10 cellular contexts compared by ENCODE assay signal in genomic region chr5:14450055-14450524, GRCh38.
A peak's percentile ranks its signal among the peaks of the same experiment; 100 is the strongest.
DNase-seq lines count a peak whose midpoint lies in the region; ATAC-seq and TF ChIP-seq lines count a peak whose summit lies in the region.
"Had no signal": no experiment of that assay in that cellular context is flagged by ENCODE, and none has a peak within 500 bp of the region (broad histone marks: within the 10 kb centered on the region; RNA-seq: fewer than 3 reads in every experiment).

No MANE protein-coding gene starts in this region.

- H3K4me3 Mint-ChIP-seq in CD4-positive, alpha-beta T cell, result no peak overlapping the region
- H3K4me3 Mint-ChIP-seq: activated T-cell treated with anti-CD3 and anti-CD28 coated beads, Interleukin-2, amount 50 U/mL, for 4 hours had no signal

- no peaks in the 10 kb centered on the region for H3K4me1 Mint-ChIP-seq in CD4-positive, alpha-beta T cell (ENCODE audit: low read depth)

- no peak overlapping the region for H3K27ac ChIP-seq in CD4-positive, alpha-beta T cell (ENCODE audit: low read depth, low read length)

- H3K9me3 Mint-ChIP-seq in CD4-positive, alpha-beta T cell, result peaks cover 2% of the 10 kb centered on the region
- H3K9me3 Mint-ChIP-seq: activated T-cell treated with anti-CD3 and anti-CD28 coated beads, Interleukin-2, amount 50 U/mL, for 4 hours had no signal

- no peak overlapping the region for H3K27ac Mint-ChIP-seq in CD4-positive, alpha-beta T cell

- intact Hi-C loops in CD4-positive, alpha-beta T cell (cut with DNase I, micrococcal nuclease), result no loop called here

- DNase-seq in BJ (ENCODE audit: low read depth) (peak; percentile 89), NCI-H69 (lab: John Stamatoyannopoulos, UW) (peak; percentile 28), fibroblast of mammary gland (ENCODE audit: low read depth) (peak; percentile 86), pulmonary artery endothelial cell (ENCODE audit: low read depth, low spot score) (peak; percentile 83), inferior parietal cortex (ENCODE audit: extremely low spot score) (no peak), NOMO-1 (lab: John Stamatoyannopoulos, UW; ENCODE audit: unreplicated experiment in 2 of 2) (no peak)
- DNase-seq in CD4-positive, alpha-beta T cell, result no peak
- DNase-seq: activated T-cell treated with anti-CD3 and anti-CD28 coated beads, Interleukin-2, amount 50 U/mL, for 4 hours had no signal

- no peaks in the 10 kb centered on the region for H3K27me3 ChIP-seq in BJ (ENCODE audit: control insufficient read depth, insufficient read depth, low read length)
- no peaks in the 10 kb centered on the region for H3K27me3 ChIP-seq in CD4-positive, alpha-beta T cell (ENCODE audit: control insufficient read depth, insufficient read depth, low read length)
- H3K27me3 ChIP-seq: Peyer's patch had no signal

- H3K27me3 Mint-ChIP-seq in CD4-positive, alpha-beta T cell, result no peaks in the 10 kb centered on the region

- ATAC-seq in CD4-positive, alpha-beta T cell (ENCODE audit: poor library complexity), result no peak
- no peak for ATAC-seq in GM21737 (IDR thresholded peaks at IDR 0.05; ENCODE audit: unreplicated experiment)

- H3K36me3 ChIP-seq in BJ (ENCODE audit: control insufficient read depth, insufficient read depth, low read length), result peaks cover 6% of the 10 kb centered on the region

- TF ChIP-seq CTCF in BJ (IDR thresholded peaks at IDR 0.05; ENCODE audit: insufficient read depth, low read depth, low read length), result no peak
- no peak for TF ChIP-seq CTCF in fibroblast of mammary gland (conservative IDR thresholded peaks at IDR 0.05; ENCODE audit: control insufficient read depth, insufficient read depth, low read depth, low read length)
- no peak for TF ChIP-seq CTCF in CD4-positive, alpha-beta T cell (IDR thresholded peaks at IDR 0.05)

- H3K4me3 ChIP-seq in BJ (ENCODE audit: low read depth, low read length) (no peak overlapping the region), fibroblast of mammary gland (ENCODE audit: control insufficient read depth, low read depth, low read length) (no peak overlapping the region)
- H3K4me3 ChIP-seq: Peyer's patch had no signal

- H3K36me3 Mint-ChIP-seq in CD4-positive, alpha-beta T cell (ENCODE audit: low read depth), result no peaks in the 10 kb centered on the region

- POLR2A ChIA-PET in BJ (lab: Charles Lee), result interaction anchor here (0.5 to 1.0 kb wide), 2 partner anchors 9 to 10 kb away, joined by 3 to 4 read pairs; no protein-coding TSS in a partner anchor
- POLR2A ChIA-PET in CD4-positive, alpha-beta T cell (lab: Charles Lee), result no interaction called here

- CTCF ChIA-PET in BJ (lab: Yijun Ruan, JAX), result no interaction called here
- CTCF ChIA-PET in CD4-positive, alpha-beta T cell (lab: Charles Lee), result no interaction called here

- H3K9me3 ChIP-seq in CD4-positive, alpha-beta T cell (ENCODE audit: control insufficient read depth, low read length), result no peaks in the 10 kb centered on the region
- H3K9me3 ChIP-seq: Peyer's patch had no signal

Comparison
In these comparisons a context has a peak if more than half of its experiments do, and no peak if none do; other contexts are left out.
1. DNase-seq: peak in BJ (single experiment), NCI-H69 (single experiment), fibroblast of mammary gland (single experiment) and pulmonary artery endothelial cell (single experiment); none in CD4-positive, alpha-beta T cell (0 of 10), inferior parietal cortex (single experiment) and NOMO-1 (0 of 2).